Comparison of ENCODE assay signal across 8 cellular contexts in genomic region chr18:6413554-6414117, GRCh38. TPM values are rescaled to one million over a fixed set of nuclear protein-coding genes. Genes with fewer than 3 reads are reported as not detected.
DNase-seq lines count a peak whose midpoint lies in the region; ATAC-seq, FAIRE-seq and TF ChIP-seq lines count a peak whose summit lies in the region.

No MANE protein-coding gene starts in this region.

- H3K9me3 ChIP-seq in skeletal muscle tissue (ENCODE audit: control insufficient read depth in 3 of 3, low read length in 3 of 3), result no peaks in the 10 kb centered on the region

- H3K9ac ChIP-seq in skeletal muscle tissue (ENCODE audit: low read depth in 1 of 3, low read length in 3 of 3), result peak overlapping the region in 2 of 3 donors; percentile 73 to 74

- no peak for TF ChIP-seq POLR2A in GM12892 (IDR thresholded peaks at IDR 0.05; ENCODE audit: low read depth, low read length)

- no peaks in the 10 kb centered on the region for H3K4me1 Mint-ChIP-seq in activated T-helper 17 cell treated with anti-CD3 and anti-CD28 coated beads, Interleukin-2, amount 50 U/mL, for 72 hours
- H3K4me1 Mint-ChIP-seq in immature natural killer cell, result peaks cover 38 to 43% of the 10 kb centered on the region in 2 donors

- H3K27me3 ChIP-seq in skeletal muscle tissue (ENCODE audit: control insufficient read depth in 3 of 3, insufficient read depth in 3 of 3, low read length in 3 of 3), result peaks cover 0 to 4% (median 0%) of the 10 kb centered on the region in 3 donors

- peak overlapping the region; percentile 69 for H3K27ac ChIP-seq in skeletal muscle tissue (ENCODE audit: low read depth, low read length)

- FAIRE-seq in GM12892 (lab: Jason Lieb, UNC), result peak; percentile 90

- H3K27me3 Mint-ChIP-seq in activated T-helper 17 cell treated with anti-CD3 and anti-CD28 coated beads, Interleukin-2, amount 50 U/mL, for 72 hours, result peaks cover 17% of the 10 kb centered on the region
- H3K27me3 Mint-ChIP-seq in immature natural killer cell (ENCODE audit: low read depth in 3 of 3), result peaks cover 7 to 14% (median 7%) of the 10 kb centered on the region in 3 donors

- DNase-seq in GM12892 (ENCODE audit: insufficient read length) (no peak), immature natural killer cell (no peak), hepatic stellate cell (ENCODE audit: low spot score) (no peak), NCI-H1048 (lab: John Stamatoyannopoulos, UW) (no peak), NCI-H2196 treated with DMSO at 0.1 percent for 48 hours (lab: John Stamatoyannopoulos, UW; ENCODE audit: unreplicated experiment) (no peak), NCI-H446 (lab: John Stamatoyannopoulos, UW) (no peak)

- no peak for ATAC-seq in activated T-helper 17 cell treated with anti-CD3 and anti-CD28 coated beads, Interleukin-2, amount 50 U/mL, for 72 hours (replicated peaks)

- peaks cover 3 to 7% (median 6%) of the 10 kb centered on the region in 3 donors for H3K4me1 ChIP-seq in skeletal muscle tissue (ENCODE audit: control insufficient read depth in 3 of 3, insufficient read depth in 3 of 3, low read length in 3 of 3)

- H3K27ac Mint-ChIP-seq in activated T-helper 17 cell treated with anti-CD3 and anti-CD28 coated beads, Interleukin-2, amount 50 U/mL, for 72 hours, result no peak overlapping the region
- H3K27ac Mint-ChIP-seq in immature natural killer cell, result peak overlapping the region; percentile 74 to 92 (median 88)

- peak overlapping the region in 2 of 3 donors; percentile 75 for H3K4me3 ChIP-seq in skeletal muscle tissue (ENCODE audit: low read length in 3 of 3)

- no peaks in the 10 kb centered on the region for H3K36me3 Mint-ChIP-seq in activated T-helper 17 cell treated with anti-CD3 and anti-CD28 coated beads, Interleukin-2, amount 50 U/mL, for 72 hours (ENCODE audit: low read depth)
- no peaks in the 10 kb centered on the region for H3K36me3 Mint-ChIP-seq in immature natural killer cell

- H3K36me3 ChIP-seq in skeletal muscle tissue (ENCODE audit: control insufficient read depth in 3 of 3, insufficient read depth in 3 of 3, low read length in 3 of 3), result no peaks in the 10 kb centered on the region

- H3K9me3 Mint-ChIP-seq in activated T-helper 17 cell treated with anti-CD3 and anti-CD28 coated beads, Interleukin-2, amount 50 U/mL, for 72 hours, result peaks cover 4% of the 10 kb centered on the region
- H3K9me3 Mint-ChIP-seq in immature natural killer cell, result no peaks in the 10 kb centered on the region

- H3K4me3 Mint-ChIP-seq in activated T-helper 17 cell treated with anti-CD3 and anti-CD28 coated beads, Interleukin-2, amount 50 U/mL, for 72 hours, result peak overlapping the region; percentile 31
- H3K4me3 Mint-ChIP-seq in immature natural killer cell, result peak overlapping the region; percentile 83 to 91 (median 88)

RNA-seq across cellular contexts. Expression of gene L3MBTL4, which starts 1.1 kb away (rescaled TPM):
- polyA plus RNA-seq in GM12892 (2012; ENCODE audit: missing spikeins), result 6.6 TPM
- under 1 TPM in 1 of 2 donors, not detected in 1; 0.19 TPM for total RNA-seq in activated T-helper 17 cell treated with anti-CD3 and anti-CD28 coated beads, Interleukin-2, amount 50 U/mL, for 72 hours
- 1 to 10 TPM; 3.9 to 6.7 (median 4.1) TPM for polyA plus RNA-seq in immature natural killer cell
- total RNA-seq in skeletal muscle tissue, result 5.2 TPM
